ENCODE assay signal across 8 cellular contexts in the genomic region with DNA sequence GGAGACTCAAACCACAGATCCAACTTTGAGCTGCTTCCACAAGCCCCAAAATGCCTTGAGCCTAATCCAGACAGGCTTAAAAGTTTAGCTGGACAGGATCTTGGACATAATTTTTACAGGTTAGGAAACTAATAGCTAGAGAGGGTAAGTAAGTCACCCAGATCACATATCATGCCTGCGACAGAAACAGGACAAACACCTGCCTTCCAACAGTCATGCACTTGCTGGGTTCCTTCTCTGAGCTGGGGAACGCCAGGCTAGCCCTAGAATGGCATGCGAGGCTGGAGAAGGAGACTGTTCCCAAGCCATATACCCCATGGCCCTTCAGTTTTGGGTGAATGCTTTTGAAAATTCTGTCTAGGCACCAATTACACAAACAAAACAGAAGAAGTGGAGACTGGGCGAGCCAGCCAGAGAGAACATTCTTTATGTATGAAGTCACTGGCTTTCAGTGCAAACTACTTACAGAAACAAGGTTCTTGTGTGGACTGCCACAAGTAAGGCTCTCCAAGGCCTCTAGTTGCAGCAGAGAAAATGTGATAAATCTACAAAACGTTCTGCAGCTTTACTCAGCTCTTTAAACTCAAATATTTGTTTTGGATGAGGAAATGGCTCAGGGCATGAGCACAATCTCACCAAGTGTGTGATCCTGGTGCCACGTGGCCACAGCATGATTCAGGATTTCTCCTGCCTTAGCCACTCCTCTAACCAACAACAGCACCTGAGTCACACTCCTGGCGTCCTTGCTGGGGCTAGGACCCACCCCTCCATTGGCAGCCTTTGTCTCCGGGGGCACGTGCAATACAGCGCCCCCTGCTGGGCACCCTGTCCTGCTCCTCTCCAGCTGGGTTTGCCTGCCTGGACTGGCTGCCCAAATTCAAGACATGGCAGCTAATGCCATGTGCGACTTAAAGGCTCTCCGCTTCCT.
DNase-seq lines count a peak whose midpoint lies in the region; ATAC-seq, FAIRE-seq and TF ChIP-seq lines count a peak whose summit lies in the region.

No MANE protein-coding gene starts in this region.

- intact Hi-C loops in left lung (cut with DNase I) = no loop called here

- CTCF ChIA-PET in WTC11 (lab: Charles Lee) = interaction anchor here (0.6 to 2.8 kb wide), 36 partner anchors 8 to 428 kb away, joined by 3 to 24 read pairs (median 4); partner anchors contain the start of gene UBL3

- no peaks in the 10 kb centered on the region for H3K27me3 ChIP-seq in MG63
- H3K27me3 ChIP-seq in left lung = no peaks in the 10 kb centered on the region

- H3K9me3 Mint-ChIP-seq in WTC11 = 0 out of 2 replicates have a peak, but pooled peaks cover 2% of the 10 kb centered on the region
- H3K9me3 Mint-ChIP-seq in central memory CD8-positive, alpha-beta T cell = no peaks in the 10 kb centered on the region

- H3K27me3 Mint-ChIP-seq in WTC11 (ENCODE audit: low read depth) = peaks cover 16% of the 10 kb centered on the region
- no peaks in the 10 kb centered on the region for H3K27me3 Mint-ChIP-seq in central memory CD8-positive, alpha-beta T cell

- no peak overlapping the region for H3K27ac Mint-ChIP-seq in WTC11
- no peak overlapping the region for H3K27ac Mint-ChIP-seq in central memory CD8-positive, alpha-beta T cell (ENCODE audit: low read depth)

- DNase-seq in GM03348 (ENCODE audit: low spot score) = peak; percentile 91
- peak; percentile 97 for DNase-seq in MG63
- peak; percentile 71 for DNase-seq in WTC11 (ENCODE audit: low spot score)
- peak in 1 of 2 donors; percentile 34 for DNase-seq in central memory CD8-positive, alpha-beta T cell (ENCODE audit: low spot score in 2 of 2)
- peak; percentile 88 to 91 for DNase-seq in left lung
- peak; percentile 57 to 74 for DNase-seq in stimulated activated CD4-positive, alpha-beta T cell treated with anti-CD3 and anti-CD28 coated beads, Interleukin-2, amount 100 ng/mL, for 48 hours
- no peak for DNase-seq in frontal cortex (ENCODE audit: low spot score in 2 of 2)

- no peaks in the 10 kb centered on the region for H3K9me3 ChIP-seq in MG63
- H3K9me3 ChIP-seq in left lung = no peaks in the 10 kb centered on the region

- no peak overlapping the region for H3K4me3 Mint-ChIP-seq in WTC11
- H3K4me3 Mint-ChIP-seq in central memory CD8-positive, alpha-beta T cell = no peak overlapping the region

- TF ChIP-seq CTCF in WTC11 (IDR thresholded peaks at IDR 0.05) (peak; percentile 89), left lung (IDR thresholded peaks at IDR 0.05) (peak; percentile 72 to 77)

- H3K27ac ChIP-seq in left lung = peak overlapping the region; percentile 74 to 85

- ATAC-seq in WTC11 (peak; percentile 94), left lung (peak; percentile 86), HG02840 (IDR thresholded peaks at IDR 0.05; ENCODE audit: low FRiP score, unreplicated experiment) (no peak)
- ATAC-seq in central memory CD8-positive, alpha-beta T cell (replicated peaks; ENCODE audit: extremely low read depth, poor library complexity, severe bottlenecking) = peak; percentile 46

- POLR2A ChIA-PET in WTC11 (lab: Charles Lee) = interaction anchor here (0.6 to 1.0 kb wide), 3 partner anchors 74 to 191 kb away, joined by 3 to 5 read pairs (median 4); no protein-coding TSS in a partner anchor

- H3K4me1 Mint-ChIP-seq in WTC11 = peaks cover 18% of the 10 kb centered on the region
- peaks cover 15% of the 10 kb centered on the region for H3K4me1 Mint-ChIP-seq in central memory CD8-positive, alpha-beta T cell

- no peak for FAIRE-seq in frontal cortex (lab: Jason Lieb, UNC)

- H3K4me1 ChIP-seq in left lung = peaks cover 19 to 22% of the 10 kb centered on the region in 2 donors

- H3K36me3 Mint-ChIP-seq in WTC11 = no peaks in the 10 kb centered on the region
- no peaks in the 10 kb centered on the region for H3K36me3 Mint-ChIP-seq in central memory CD8-positive, alpha-beta T cell (ENCODE audit: insufficient read depth)

- H3K36me3 ChIP-seq in MG63 (no peaks in the 10 kb centered on the region), left lung (no peaks in the 10 kb centered on the region)

- no peak overlapping the region for H3K4me3 ChIP-seq in MG63
- no peak overlapping the region for H3K4me3 ChIP-seq in left lung

TF ChIP-seq in WTC11, 78 proteins besides CTCF, POLR2A, EP300 and RAD21 (continues in another document):
- TF ChIP-seq, protein P1, sequence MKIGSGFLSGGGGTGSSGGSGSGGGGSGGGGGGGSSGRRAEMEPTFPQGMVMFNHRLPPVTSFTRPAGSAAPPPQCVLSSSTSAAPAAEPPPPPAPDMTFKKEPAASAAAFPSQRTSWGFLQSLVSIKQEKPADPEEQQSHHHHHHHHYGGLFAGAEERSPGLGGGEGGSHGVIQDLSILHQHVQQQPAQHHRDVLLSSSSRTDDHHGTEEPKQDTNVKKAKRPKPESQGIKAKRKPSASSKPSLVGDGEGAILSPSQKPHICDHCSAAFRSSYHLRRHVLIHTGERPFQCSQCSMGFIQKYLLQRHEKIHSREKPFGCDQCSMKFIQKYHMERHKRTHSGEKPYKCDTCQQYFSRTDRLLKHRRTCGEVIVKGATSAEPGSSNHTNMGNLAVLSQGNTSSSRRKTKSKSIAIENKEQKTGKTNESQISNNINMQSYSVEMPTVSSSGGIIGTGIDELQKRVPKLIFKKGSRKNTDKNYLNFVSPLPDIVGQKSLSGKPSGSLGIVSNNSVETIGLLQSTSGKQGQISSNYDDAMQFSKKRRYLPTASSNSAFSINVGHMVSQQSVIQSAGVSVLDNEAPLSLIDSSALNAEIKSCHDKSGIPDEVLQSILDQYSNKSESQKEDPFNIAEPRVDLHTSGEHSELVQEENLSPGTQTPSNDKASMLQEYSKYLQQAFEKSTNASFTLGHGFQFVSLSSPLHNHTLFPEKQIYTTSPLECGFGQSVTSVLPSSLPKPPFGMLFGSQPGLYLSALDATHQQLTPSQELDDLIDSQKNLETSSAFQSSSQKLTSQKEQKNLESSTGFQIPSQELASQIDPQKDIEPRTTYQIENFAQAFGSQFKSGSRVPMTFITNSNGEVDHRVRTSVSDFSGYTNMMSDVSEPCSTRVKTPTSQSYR (CRISPR knock-in tag; IDR thresholded peaks at IDR 0.05) = 0 out of 2 replicates have a peak, but pooled peaks have one; percentile 39
- TF ChIP-seq, protein P2, sequence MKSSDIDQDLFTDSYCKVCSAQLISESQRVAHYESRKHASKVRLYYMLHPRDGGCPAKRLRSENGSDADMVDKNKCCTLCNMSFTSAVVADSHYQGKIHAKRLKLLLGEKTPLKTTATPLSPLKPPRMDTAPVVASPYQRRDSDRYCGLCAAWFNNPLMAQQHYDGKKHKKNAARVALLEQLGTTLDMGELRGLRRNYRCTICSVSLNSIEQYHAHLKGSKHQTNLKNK (CRISPR knock-in tag; IDR thresholded peaks at IDR 0.05) = no peak
- TF ChIP-seq, protein P3, sequence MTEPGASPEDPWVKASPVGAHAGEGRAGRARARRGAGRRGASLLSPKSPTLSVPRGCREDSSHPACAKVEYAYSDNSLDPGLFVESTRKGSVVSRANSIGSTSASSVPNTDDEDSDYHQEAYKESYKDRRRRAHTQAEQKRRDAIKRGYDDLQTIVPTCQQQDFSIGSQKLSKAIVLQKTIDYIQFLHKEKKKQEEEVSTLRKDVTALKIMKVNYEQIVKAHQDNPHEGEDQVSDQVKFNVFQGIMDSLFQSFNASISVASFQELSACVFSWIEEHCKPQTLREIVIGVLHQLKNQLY (CRISPR knock-in tag; IDR thresholded peaks at IDR 0.05) = no peak
- TF ChIP-seq ERG (CRISPR knock-in tag; IDR thresholded peaks at IDR 0.05) (no peak), ZNF512 (CRISPR knock-in tag; IDR thresholded peaks at IDR 0.05; ENCODE audit: borderline replicate concordance) (no peak)
- TF ChIP-seq, protein P4, sequence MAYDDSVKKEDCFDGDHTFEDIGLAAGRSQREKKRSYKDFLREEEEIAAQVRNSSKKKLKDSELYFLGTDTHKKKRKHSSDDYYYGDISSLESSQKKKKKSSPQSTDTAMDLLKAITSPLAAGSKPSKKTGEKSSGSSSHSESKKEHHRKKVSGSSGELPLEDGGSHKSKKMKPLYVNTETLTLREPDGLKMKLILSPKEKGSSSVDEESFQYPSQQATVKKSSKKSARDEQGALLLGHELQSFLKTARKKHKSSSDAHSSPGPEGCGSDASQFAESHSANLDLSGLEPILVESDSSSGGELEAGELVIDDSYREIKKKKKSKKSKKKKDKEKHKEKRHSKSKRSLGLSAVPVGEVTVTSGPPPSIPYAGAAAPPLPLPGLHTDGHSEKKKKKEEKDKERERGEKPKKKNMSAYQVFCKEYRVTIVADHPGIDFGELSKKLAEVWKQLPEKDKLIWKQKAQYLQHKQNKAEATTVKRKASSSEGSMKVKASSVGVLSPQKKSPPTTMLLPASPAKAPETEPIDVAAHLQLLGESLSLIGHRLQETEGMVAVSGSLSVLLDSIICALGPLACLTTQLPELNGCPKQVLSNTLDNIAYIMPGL (CRISPR knock-in tag; IDR thresholded peaks at IDR 0.05) = no peak

Comparison
In these comparisons a context has a peak if more than half of its experiments do, and no peak if none do; other contexts are left out.
1. DNase-seq: peak in GM03348 (single experiment), MG63 (single experiment), WTC11 (single experiment), left lung (2 of 2) and stimulated activated CD4-positive, alpha-beta T cell treated with anti-CD3 and anti-CD28 coated beads, Interleukin-2, amount 100 ng/mL, for 48 hours (2 of 2); none in frontal cortex (0 of 2).